ENCODE assay signal across 8 cellular contexts in genomic region chr3:141105828-141106628, GRCh38. TPM values are rescaled to one million over a fixed set of nuclear protein-coding genes. Genes with fewer than 3 reads are reported as not detected.
A peak's percentile ranks its signal among the peaks of the same experiment; 100 is the strongest.
DNase-seq lines count a peak whose midpoint lies in the region; ATAC-seq, FAIRE-seq and TF ChIP-seq lines count a peak whose summit lies in the region.

No MANE protein-coding gene starts in this region.

- no peaks in the 10 kb centered on the region for H3K4me1 Mint-ChIP-seq in MCF 10A (ENCODE audit: insufficient read depth, unreplicated experiment)

- TF ChIP-seq CTCF in MCF 10A (IDR thresholded peaks at IDR 0.05; ENCODE audit: unreplicated experiment), result peak; percentile 65

- intact Hi-C loops in MCF 10A (cut with micrococcal nuclease), result loop anchor here (1.0 kb wide), 4 partner anchors 86 to 208 kb away; no protein-coding TSS in a partner anchor

- no peaks in the 10 kb centered on the region for H3K9me3 Mint-ChIP-seq in MCF 10A (ENCODE audit: unreplicated experiment)

- H3K4me3 Mint-ChIP-seq in MCF 10A (ENCODE audit: unreplicated experiment), result no peak overlapping the region

- no peak overlapping the region for H3K27ac Mint-ChIP-seq in MCF 10A (ENCODE audit: low read depth, unreplicated experiment)

- FAIRE-seq in TTC549 (lab: Jason Lieb, UNC), result peak; percentile 85
- FAIRE-seq in islet of Langerhans (lab: Jason Lieb, UNC), result peak; percentile 96

- no TSS peak for BruUV-seq in MCF 10A (replicated peaks; lab: Mats Ljungman, UMichigan)

- CTCF ChIA-PET in MCF 10A (lab: Yijun Ruan, JAX), result interaction anchor here (0.7 to 5.6 kb wide), 25 partner anchors 10 to 450 kb away, joined by 3 to 77 read pairs (median 5); no protein-coding TSS in a partner anchor

- H3K4me3 ChIP-seq in H7 (ENCODE audit: insufficient read depth, low read depth, low read length), result no peak overlapping the region

- H3K36me3 Mint-ChIP-seq in MCF 10A (ENCODE audit: insufficient read depth, unreplicated experiment), result no peaks in the 10 kb centered on the region

- no peak for ATAC-seq in GM18868 (IDR thresholded peaks at IDR 0.05; ENCODE audit: unreplicated experiment)

- DNase-seq in COLO668 (lab: John Stamatoyannopoulos, UW; ENCODE audit: unreplicated experiment) (peak; percentile 63), H7 (peak; percentile 77), NCI-H2107 (lab: John Stamatoyannopoulos, UW) (peak; percentile 53), MCF 10A (ENCODE audit: unreplicated experiment) (peak; percentile 81)
- peak; percentile 7 to 42 for DNase-seq in stimulated activated CD4-positive, alpha-beta T cell treated with anti-CD3 and anti-CD28 coated beads, Interleukin-1b, Interleukin-23, amount 100 ng/mL, for 4 hours (ENCODE audit: low read depth in 2 of 2)

- POLR2A ChIA-PET in MCF 10A (lab: Yijun Ruan, JAX), result interaction anchor here (0.7 to 0.8 kb wide), 2 partner anchors 11 to 128 kb away, joined by 3 read pairs; no protein-coding TSS in a partner anchor

- H3K27me3 ChIP-seq in H7 (ENCODE audit: control insufficient read depth, insufficient read depth, low read length), result no peaks in the 10 kb centered on the region

- H3K36me3 ChIP-seq in H7 (replicated peaks; ENCODE audit: control insufficient read depth, insufficient read depth, low read length), result no peaks in the 10 kb centered on the region

- H3K27me3 Mint-ChIP-seq in MCF 10A (ENCODE audit: insufficient read depth, unreplicated experiment), result no peaks in the 10 kb centered on the region

RNA-seq across cellular contexts. Expression of gene SPSB4, which starts 54.9 kb away (rescaled TPM):
- total RNA-seq in H7 (2014; rRNA removed; shearing (Covaris generic)), result 35.1 and 35.6 TPM in 2 replicates
- total RNA-seq in MCF 10A (2022), result not detected in 2 replicates

Comparison
In these comparisons a context has a peak if more than half of its experiments do, and no peak if none do; other contexts are left out.
1. DNase-seq: peak in every context shown above with its lines; median percentile 81 in MCF 10A; 77 in H7; 63 in COLO668; 53 in NCI-H2107; 24 in stimulated activated CD4-positive, alpha-beta T cell treated with anti-CD3 and anti-CD28 coated beads, Interleukin-1b, Interleukin-23, amount 100 ng/mL, for 4 hours.
2. RNA of gene SPSB4, which starts 54.9 kb away (total RNA-seq): 35.1 to 35.6 TPM in H7; not detected in MCF 10A; every median in the first group is over 10 times any median in the second.